1 cellular context compared by ENCODE assay signal in the genomic region with DNA sequence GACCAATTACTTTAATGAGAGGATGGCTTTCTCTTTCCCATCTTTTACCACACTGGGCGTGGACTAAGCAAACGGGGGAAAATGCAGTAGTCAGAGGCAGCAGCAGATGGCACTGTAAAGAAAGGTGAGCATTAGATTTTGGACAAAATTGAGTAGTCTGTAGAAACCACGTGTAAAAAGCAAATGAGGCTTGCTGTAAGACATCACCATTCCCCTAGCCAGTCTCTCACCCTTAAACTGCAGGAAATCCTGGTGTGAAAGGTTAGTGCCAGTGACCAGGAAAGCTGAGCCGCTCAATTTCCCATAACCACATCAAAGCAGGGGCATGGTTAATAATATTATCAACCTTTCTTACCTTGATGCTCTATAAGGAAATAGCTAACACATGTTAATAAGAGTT.
TF ChIP-seq lines count a peak whose summit lies in the region.

No MANE protein-coding gene starts in this region.

TF ChIP-seq in K562, 482 proteins besides CTCF, POLR2A, EP300 and RAD21 (continued from another document):
- TF ChIP-seq, protein P1, sequence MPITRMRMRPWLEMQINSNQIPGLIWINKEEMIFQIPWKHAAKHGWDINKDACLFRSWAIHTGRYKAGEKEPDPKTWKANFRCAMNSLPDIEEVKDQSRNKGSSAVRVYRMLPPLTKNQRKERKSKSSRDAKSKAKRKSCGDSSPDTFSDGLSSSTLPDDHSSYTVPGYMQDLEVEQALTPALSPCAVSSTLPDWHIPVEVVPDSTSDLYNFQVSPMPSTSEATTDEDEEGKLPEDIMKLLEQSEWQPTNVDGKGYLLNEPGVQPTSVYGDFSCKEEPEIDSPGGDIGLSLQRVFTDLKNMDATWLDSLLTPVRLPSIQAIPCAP (CRISPR knock-in tag; IDR thresholded peaks at IDR 0.05; ENCODE audit: borderline replicate concordance) = no peak
- TF ChIP-seq ZNF146 (CRISPR knock-in tag; IDR thresholded peaks at IDR 0.05; ENCODE audit: unreplicated experiment) (no peak), NR1H2 (CRISPR knock-in tag; IDR thresholded peaks at IDR 0.05) (no peak), RBM15 (IDR thresholded peaks at IDR 0.05; ENCODE audit: insufficient read depth, low read length) (no peak), ZNF316 (IDR thresholded peaks at IDR 0.05) (no peak), SP2 (IDR thresholded peaks at IDR 0.05; ENCODE audit: extremely low read depth, low read depth, low read length, poor library complexity, severe bottlenecking) (no peak), NELFE (IDR thresholded peaks at IDR 0.05; ENCODE audit: insufficient read depth, insufficient read length) (no peak), POLR2H (tag; IDR thresholded peaks at IDR 0.05; ENCODE audit: low read depth) (no peak), HNRNPK (IDR thresholded peaks at IDR 0.05; ENCODE audit: low read depth, low read length, poor library complexity, severe bottlenecking) (no peak), RFX7 (CRISPR knock-in tag; IDR thresholded peaks at IDR 0.05) (no peak), ZNF24 (IDR thresholded peaks at IDR 0.05) (no peak)
- TF ChIP-seq, protein P2, sequence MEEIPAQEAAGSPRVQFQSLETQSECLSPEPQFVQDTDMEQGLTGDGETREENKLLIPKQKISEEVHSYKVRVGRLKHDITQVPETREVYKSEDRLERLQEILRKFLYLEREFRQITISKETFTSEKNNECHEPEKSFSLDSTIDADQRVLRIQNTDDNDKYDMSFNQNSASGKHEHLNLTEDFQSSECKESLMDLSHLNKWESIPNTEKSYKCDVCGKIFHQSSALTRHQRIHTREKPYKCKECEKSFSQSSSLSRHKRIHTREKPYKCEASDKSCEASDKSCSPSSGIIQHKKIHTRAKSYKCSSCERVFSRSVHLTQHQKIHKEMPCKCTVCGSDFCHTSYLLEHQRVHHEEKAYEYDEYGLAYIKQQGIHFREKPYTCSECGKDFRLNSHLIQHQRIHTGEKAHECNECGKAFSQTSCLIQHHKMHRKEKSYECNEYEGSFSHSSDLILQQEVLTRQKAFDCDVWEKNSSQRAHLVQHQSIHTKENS (CRISPR knock-in tag; IDR thresholded peaks at IDR 0.05) = no peak
- TF ChIP-seq, protein P3, sequence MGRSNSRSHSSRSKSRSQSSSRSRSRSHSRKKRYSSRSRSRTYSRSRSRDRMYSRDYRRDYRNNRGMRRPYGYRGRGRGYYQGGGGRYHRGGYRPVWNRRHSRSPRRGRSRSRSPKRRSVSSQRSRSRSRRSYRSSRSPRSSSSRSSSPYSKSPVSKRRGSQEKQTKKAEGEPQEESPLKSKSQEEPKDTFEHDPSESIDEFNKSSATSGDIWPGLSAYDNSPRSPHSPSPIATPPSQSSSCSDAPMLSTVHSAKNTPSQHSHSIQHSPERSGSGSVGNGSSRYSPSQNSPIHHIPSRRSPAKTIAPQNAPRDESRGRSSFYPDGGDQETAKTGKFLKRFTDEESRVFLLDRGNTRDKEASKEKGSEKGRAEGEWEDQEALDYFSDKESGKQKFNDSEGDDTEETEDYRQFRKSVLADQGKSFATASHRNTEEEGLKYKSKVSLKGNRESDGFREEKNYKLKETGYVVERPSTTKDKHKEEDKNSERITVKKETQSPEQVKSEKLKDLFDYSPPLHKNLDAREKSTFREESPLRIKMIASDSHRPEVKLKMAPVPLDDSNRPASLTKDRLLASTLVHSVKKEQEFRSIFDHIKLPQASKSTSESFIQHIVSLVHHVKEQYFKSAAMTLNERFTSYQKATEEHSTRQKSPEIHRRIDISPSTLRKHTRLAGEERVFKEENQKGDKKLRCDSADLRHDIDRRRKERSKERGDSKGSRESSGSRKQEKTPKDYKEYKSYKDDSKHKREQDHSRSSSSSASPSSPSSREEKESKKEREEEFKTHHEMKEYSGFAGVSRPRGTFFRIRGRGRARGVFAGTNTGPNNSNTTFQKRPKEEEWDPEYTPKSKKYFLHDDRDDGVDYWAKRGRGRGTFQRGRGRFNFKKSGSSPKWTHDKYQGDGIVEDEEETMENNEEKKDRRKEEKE (IDR thresholded peaks at IDR 0.05; ENCODE audit: borderline replicate concordance in 1 of 2, control insufficient read depth in 1 of 2, low read depth in 2 of 2, low read length in 1 of 2) = no peak
- TF ChIP-seq, protein P4, sequence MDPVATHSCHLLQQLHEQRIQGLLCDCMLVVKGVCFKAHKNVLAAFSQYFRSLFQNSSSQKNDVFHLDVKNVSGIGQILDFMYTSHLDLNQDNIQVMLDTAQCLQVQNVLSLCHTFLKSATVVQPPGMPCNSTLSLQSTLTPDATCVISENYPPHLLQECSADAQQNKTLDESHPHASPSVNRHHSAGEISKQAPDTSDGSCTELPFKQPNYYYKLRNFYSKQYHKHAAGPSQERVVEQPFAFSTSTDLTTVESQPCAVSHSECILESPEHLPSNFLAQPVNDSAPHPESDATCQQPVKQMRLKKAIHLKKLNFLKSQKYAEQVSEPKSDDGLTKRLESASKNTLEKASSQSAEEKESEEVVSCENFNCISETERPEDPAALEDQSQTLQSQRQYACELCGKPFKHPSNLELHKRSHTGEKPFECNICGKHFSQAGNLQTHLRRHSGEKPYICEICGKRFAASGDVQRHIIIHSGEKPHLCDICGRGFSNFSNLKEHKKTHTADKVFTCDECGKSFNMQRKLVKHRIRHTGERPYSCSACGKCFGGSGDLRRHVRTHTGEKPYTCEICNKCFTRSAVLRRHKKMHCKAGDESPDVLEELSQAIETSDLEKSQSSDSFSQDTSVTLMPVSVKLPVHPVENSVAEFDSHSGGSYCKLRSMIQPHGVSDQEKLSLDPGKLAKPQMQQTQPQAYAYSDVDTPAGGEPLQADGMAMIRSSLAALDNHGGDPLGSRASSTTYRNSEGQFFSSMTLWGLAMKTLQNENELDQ (CRISPR knock-in tag; IDR thresholded peaks at IDR 0.05; ENCODE audit: borderline replicate concordance) = no peak
